14 cellular contexts compared by ENCODE assay signal in the genomic region with DNA sequence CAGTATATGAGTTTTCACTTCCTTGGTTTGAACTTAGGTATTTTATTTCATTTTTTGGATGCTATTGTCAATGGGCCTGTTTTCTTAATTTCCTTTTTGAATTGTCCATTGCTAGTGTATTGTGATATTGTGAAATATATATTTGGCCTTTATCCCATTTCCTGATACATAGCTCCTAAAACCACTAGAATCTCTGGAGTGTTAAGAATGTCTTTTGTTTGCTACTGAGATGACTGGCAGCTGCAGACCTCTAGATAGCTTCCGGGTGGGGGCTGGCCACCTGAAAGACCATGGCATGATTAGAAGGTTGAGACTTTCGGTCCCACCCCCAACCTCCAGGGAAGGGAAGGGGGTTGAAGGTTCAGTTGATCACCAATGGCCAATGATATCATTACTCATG.
DNase-seq lines count a peak whose midpoint lies in the region; TF ChIP-seq lines count a peak whose summit lies in the region.
"Had no signal": no experiment of that assay in that cellular context is flagged by ENCODE, and none has a peak within 500 bp of the region (broad histone marks: within the 10 kb centered on the region; RNA-seq: fewer than 3 reads in every experiment).

No MANE protein-coding gene starts in this region.

- H3K27ac ChIP-seq in PC-9: peak overlapping the region; percentile 72
- H3K27ac ChIP-seq: coronary artery, pancreas had no signal

- no TSS peak for BruUV-seq in PC-9 (replicated peaks; lab: Mats Ljungman, UMichigan)

- no peaks in the 10 kb centered on the region for H3K9me3 ChIP-seq in PC-9 (ENCODE audit: insufficient read depth, low read depth)
- H3K9me3 ChIP-seq: BE2C, pancreas, SK-N-SH had no signal

- DNase-seq in EH (ENCODE audit: low read depth): peak; percentile 72
- DNase-seq in PC-9: peak; percentile 63 to 83
- DNase-seq in epithelial cell of esophagus (ENCODE audit: low read depth): peak; percentile 49
- DNase-seq in myocyte (ENCODE audit: low read depth): peak; percentile 89
- no peak for DNase-seq in NCI-H2107 (lab: John Stamatoyannopoulos, UW)
- no peak for DNase-seq in NCI-H446 treated with DMSO at 0.1 percent for 48 hours (lab: John Stamatoyannopoulos, UW)
- DNase-seq in C1 segment of cervical spinal cord (lab: John Stamatoyannopoulos, UW): no peak
- DNase-seq in NCI-H1436 treated with DMSO at 0.1 percent for 48 hours (lab: John Stamatoyannopoulos, UW): no peak
- DNase-seq: activated CD4-positive, alpha-beta T cell treated with anti-CD3 and anti-CD28 coated beads, Interleukin-2, amount 50 U/mL, for 48 hours; BE2C; NCI-H2171 treated with DMSO at 0.1 percent for 48 hours; pancreas; SK-N-SH had no signal

- H3K4me1 ChIP-seq in PC-9 (replicated peaks; ENCODE audit: insufficient read depth): peaks cover 28% of the 10 kb centered on the region
- H3K4me1 ChIP-seq: BE2C, pancreas had no signal

- H3K4me3 ChIP-seq in PC-9 (no peak overlapping the region), epithelial cell of esophagus (ENCODE audit: low read length) (no peak overlapping the region)
- H3K4me3 ChIP-seq: coronary artery, pancreas had no signal

- intact Hi-C loops in PC-9 (cut with micrococcal nuclease; ENCODE audit: unreplicated experiment): loop anchor here (1.0 to 5.0 kb wide), 2 partner anchors 12 to 109 kb away; no protein-coding TSS in a partner anchor

- H3F3A ChIP-seq in PC-9 (ENCODE audit: insufficient read depth, low read depth): peaks cover 6% of the 10 kb centered on the region; the same call in 1 of the 2 replicates

- POLR2A ChIA-PET in PC-9 (lab: Charles Lee; ENCODE audit: unreplicated experiment): interaction anchor here (0.7 to 1.1 kb wide), 2 partner anchors 107 to 1418 kb away, joined by 4 read pairs; no protein-coding TSS in a partner anchor

- CTCF ChIA-PET in PC-9 (lab: Charles Lee): interaction anchor here (1.0 kb wide), 1 partner anchor 107 kb away, joined by 10 read pairs; no protein-coding TSS in a partner anchor

- no peaks in the 10 kb centered on the region for H4K20me1 ChIP-seq in PC-9 (ENCODE audit: insufficient read depth)

- H2AFZ ChIP-seq in PC-9: no peak overlapping the region

- no peaks in the 10 kb centered on the region for H3K36me3 ChIP-seq in PC-9 (ENCODE audit: low read depth)
- H3K36me3 ChIP-seq: BE2C, pancreas had no signal

- no peaks in the 10 kb centered on the region for H3K79me2 ChIP-seq in PC-9 (ENCODE audit: low read depth)

- peak overlapping the region; percentile 18 for H3K4me2 ChIP-seq in PC-9
- H3K4me2 ChIP-seq: SK-N-SH had no signal

- TF ChIP-seq CTCF in PC-9 (conservative IDR thresholded peaks at IDR 0.05): no peak
- no peak for TF ChIP-seq CTCF in epithelial cell of esophagus (IDR thresholded peaks at IDR 0.05; ENCODE audit: insufficient read depth, low read depth, low read length, missing control alignments)

- no peaks in the 10 kb centered on the region for H3K9me2 ChIP-seq in PC-9 (ENCODE audit: insufficient read depth)
- H3K9me2 ChIP-seq: SK-N-SH had no signal

- H3K27me3 ChIP-seq in PC-9 (ENCODE audit: insufficient read depth, low read depth): no peaks in the 10 kb centered on the region
- H3K27me3 ChIP-seq: pancreas had no signal

Comparison
In these comparisons a context has a peak if more than half of its experiments do, and no peak if none do; other contexts are left out.
1. DNase-seq: peak in EH (single experiment), PC-9 (2 of 2), epithelial cell of esophagus (single experiment) and myocyte (single experiment); none in NCI-H2107 (single experiment), NCI-H446 treated with DMSO at 0.1 percent for 48 hours (single experiment), C1 segment of cervical spinal cord (0 of 14) and NCI-H1436 treated with DMSO at 0.1 percent for 48 hours (single experiment).